Comparison of ENCODE assay signal across 21 cellular contexts in genomic region chr4:30746735-30747134, GRCh38.
"Had no signal": no experiment of that assay in that cellular context is flagged by ENCODE, and none has a peak within 500 bp of the region (broad histone marks: within the 10 kb centered on the region; RNA-seq: fewer than 3 reads in every experiment).

No MANE protein-coding gene starts in this region.

- H3K36me3 ChIP-seq: MG63, SJSA1 had no signal

- H3K9me3 ChIP-seq: MG63, SJSA1 had no signal

- H3K27me3 ChIP-seq: MG63, SJSA1 had no signal

- H3K4me1 ChIP-seq: SJSA1 had no signal

- H3K27ac ChIP-seq: SJSA1, SK-N-MC had no signal

- DNase-seq: Karpas-422, KG1, MG63, NCI-H1092 treated with DMSO at 0.1 percent for 48 hours, NCI-H1436, NCI-H187, NCI-H2029, NCI-H2081 treated with DMSO at 0.1 percent for 48 hours, NCI-H2171, NCI-H226, NCI-H446, NCI-H510A, NCI-H524 treated with DMSO at 0.1 percent for 48 hours, NCI-H69, NCI-H774, Right ventricle myocardium superior, RPMI8226, SIG-M5 had no signal

- FAIRE-seq: RCC 7860 had no signal

- H3K4me3 ChIP-seq: MG63, SJSA1, SK-N-MC had no signal
